Comparison of ENCODE assay signal across 1 cellular context in the genomic region with DNA sequence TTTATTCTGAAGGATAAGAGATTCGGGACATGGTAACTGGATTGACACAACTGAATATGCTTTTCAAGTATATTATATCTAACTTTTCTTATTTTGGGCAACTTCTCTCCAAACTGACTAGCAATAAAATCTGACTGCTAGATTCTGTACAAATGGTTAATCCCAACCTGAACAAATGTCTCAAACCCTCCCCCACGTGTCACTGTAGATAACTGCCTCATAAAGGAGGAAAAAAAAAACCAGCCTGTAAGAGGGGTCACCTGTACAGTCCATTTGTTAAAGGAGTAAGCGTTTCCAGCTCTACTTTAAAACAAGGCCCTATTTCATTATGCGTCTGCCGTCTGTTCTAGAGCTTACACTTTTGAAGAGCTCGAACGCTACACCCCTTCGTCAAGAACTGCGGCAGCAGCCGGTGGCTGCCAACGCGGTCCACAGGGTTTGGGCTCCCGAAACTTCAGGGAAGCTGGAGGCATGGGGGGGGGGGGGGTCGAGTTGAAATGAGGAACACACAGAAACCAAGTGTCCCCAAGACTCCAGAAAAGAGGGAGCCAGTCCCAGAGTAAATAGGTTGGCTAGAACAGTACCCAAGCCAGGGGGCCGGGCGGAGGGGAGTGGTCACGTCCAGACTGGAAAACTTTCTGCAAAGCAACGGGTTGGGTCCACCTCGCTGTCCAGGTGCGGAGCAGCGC.
TF ChIP-seq lines count a peak whose summit lies in the region.

No MANE protein-coding gene starts in this region.

TF ChIP-seq in H1, 55 proteins besides CTCF, POLR2A, EP300 and RAD21:
- TF ChIP-seq SIN3A (conservative IDR thresholded peaks at IDR 0.05 in 1 of 2, IDR thresholded peaks at IDR 0.05 in 1 of 2; ENCODE audit: low read depth in 1 of 2, low read length in 2 of 2), result no peak
- no peak for TF ChIP-seq CBX8 (IDR thresholded peaks at IDR 0.05; ENCODE audit: borderline replicate concordance, low read depth, low read length)
- no peak for TF ChIP-seq ASH2L (IDR thresholded peaks at IDR 0.05; ENCODE audit: low read length)
- TF ChIP-seq CHD1 (IDR thresholded peaks at IDR 0.05; ENCODE audit: low read depth, low read length), result no peak
- no peak for TF ChIP-seq MAFK (IDR thresholded peaks at IDR 0.05; ENCODE audit: low read depth, low read length)
- no peak for TF ChIP-seq JUN (IDR thresholded peaks at IDR 0.05; ENCODE audit: low read depth, low read length)
- TF ChIP-seq NANOG (IDR thresholded peaks at IDR 0.05; ENCODE audit: insufficient read depth, low read depth, low read length, poor library complexity, severe bottlenecking), result no peak
- no peak for TF ChIP-seq GABPA (IDR thresholded peaks at IDR 0.05; ENCODE audit: borderline replicate concordance, insufficient read depth, low read length)
- TF ChIP-seq CEBPB (IDR thresholded peaks at IDR 0.05; ENCODE audit: low read depth, low read length), result no peak
- no peak for TF ChIP-seq SP2 (IDR thresholded peaks at IDR 0.05; ENCODE audit: low read length)
